In the genomic region with DNA sequence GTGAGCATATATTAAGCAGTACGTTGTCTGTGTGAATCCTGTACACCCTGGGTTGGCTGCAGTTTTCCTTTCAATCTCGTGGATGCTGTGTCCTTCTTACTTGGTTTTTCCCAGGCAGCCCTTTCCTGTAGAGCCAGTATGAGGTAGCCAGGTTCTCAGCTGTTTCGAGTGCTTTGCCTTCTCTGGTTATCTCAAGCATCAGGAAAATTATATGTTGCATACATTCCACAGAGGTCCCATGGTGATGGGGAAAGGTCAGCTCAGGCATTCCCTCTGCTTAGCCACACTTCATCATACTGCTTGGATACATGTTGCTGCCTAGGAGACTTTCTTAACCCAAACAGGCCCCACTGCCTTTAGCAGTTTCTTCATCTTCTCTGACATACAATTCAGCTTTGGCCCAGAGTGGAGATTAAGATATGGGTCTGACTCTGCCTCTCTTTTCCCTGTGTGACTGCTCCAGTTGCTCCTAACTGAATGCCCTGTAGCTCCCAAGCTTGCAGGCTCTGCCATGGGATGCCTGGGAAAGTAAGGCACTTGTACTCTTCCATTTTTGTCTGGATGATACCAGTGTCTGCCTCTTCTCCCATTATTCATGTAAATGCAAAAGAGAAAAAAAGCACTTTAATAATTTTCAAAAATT, we compare ENCODE assay signal across 11 cellular contexts. TPM values are rescaled to one million over a fixed set of nuclear protein-coding genes. Genes with fewer than 3 reads are reported as not detected.
A peak's percentile ranks its signal among the peaks of the same experiment; 100 is the strongest.
DNase-seq lines count a peak whose midpoint lies in the region; ATAC-seq and TF ChIP-seq lines count a peak whose summit lies in the region.
"Had no signal": no experiment of that assay in that cellular context is flagged by ENCODE, and none has a peak within 500 bp of the region (broad histone marks: within the 10 kb centered on the region; RNA-seq: fewer than 3 reads in every experiment).

No MANE protein-coding gene starts in this region.

- H3K27ac ChIP-seq in IMR-90 (ENCODE audit: insufficient read depth, low read length) (peak overlapping the region; percentile 69), mammary epithelial cell (ENCODE audit: insufficient read depth, low read depth, low read length) (peak overlapping the region; percentile 3), lower lobe of right lung (peak overlapping the region; percentile 8), vagina (no peak overlapping the region), MM.1S (ENCODE audit: low read length) (no peak overlapping the region)
- H3K27ac ChIP-seq: C4-2B, HL-60, spleen had no signal

- CTCF ChIA-PET in IMR-90 (lab: Yijun Ruan, JAX): interaction anchor here (0.6 to 0.9 kb wide), 2 partner anchors 67 to 448 kb away, joined by 3 read pairs; no protein-coding TSS in a partner anchor
- CTCF ChIA-PET in mammary epithelial cell (lab: Charles Lee; ENCODE audit: low non-redundant PET): no interaction called here

- TF ChIP-seq CTCF in IMR-90 (conservative IDR thresholded peaks at IDR 0.05; ENCODE audit: low read depth, low read length): no peak
- TF ChIP-seq CTCF in mammary epithelial cell (conservative IDR thresholded peaks at IDR 0.05 in 1 of 2, IDR thresholded peaks at IDR 0.05 in 1 of 2; ENCODE audit: extremely low read depth in 1 of 2, insufficient read depth in 1 of 2, low read depth in 1 of 2, low read length in 2 of 2): no peak
- TF ChIP-seq CTCF in lower lobe of right lung (IDR thresholded peaks at IDR 0.05): no peak
- no peak for TF ChIP-seq CTCF in vagina (IDR thresholded peaks at IDR 0.05)
- TF ChIP-seq CTCF in MM.1S (IDR thresholded peaks at IDR 0.05; ENCODE audit: low read length): no peak

- peak overlapping the region; percentile 19; the same call in 1 of the 2 replicates for H3K9ac ChIP-seq in IMR-90 (ENCODE audit: low read depth, low read length)
- H3K9ac ChIP-seq in mammary epithelial cell (ENCODE audit: insufficient read depth, low read length): no peak overlapping the region
- H3K9ac ChIP-seq in MM.1S (ENCODE audit: low read length): no peak overlapping the region

- H3K23ac ChIP-seq in IMR-90 (ENCODE audit: low read depth, low read length): 0 out of 2 replicates have a peak overlapping the region, but pooled peaks have one; percentile 21

- H2BK15ac ChIP-seq in IMR-90 (ENCODE audit: low read depth, low read length): no peak overlapping the region; the same call in 2 of the 3 replicates

- TF ChIP-seq POLR2A in IMR-90 (IDR thresholded peaks at IDR 0.05; ENCODE audit: low read depth, low read length) (no peak), vagina (IDR thresholded peaks at IDR 0.05) (no peak)

- BruUV-seq in IMR-90 (replicated peaks; lab: Mats Ljungman, UMichigan): no TSS peak
- BruUV-seq in mammary epithelial cell (replicated peaks; lab: Mats Ljungman, UMichigan): no TSS peak

- H3K36me3 ChIP-seq in IMR-90 (ENCODE audit: control insufficient read depth, insufficient read depth, low read length): no peaks in the 10 kb centered on the region
- no peaks in the 10 kb centered on the region for H3K36me3 ChIP-seq in mammary epithelial cell (ENCODE audit: insufficient read depth, low read length)
- H3K36me3 ChIP-seq in lower lobe of right lung: no peaks in the 10 kb centered on the region
- no peaks in the 10 kb centered on the region for H3K36me3 ChIP-seq in vagina
- no peaks in the 10 kb centered on the region for H3K36me3 ChIP-seq in MM.1S (replicated peaks; ENCODE audit: insufficient read depth, low read length)
- H3K36me3 ChIP-seq: spleen had no signal

- H4K8ac ChIP-seq in IMR-90 (ENCODE audit: low read depth in 2 of 2, low read length in 2 of 2): peak overlapping the region in 1 of 2 experiments; percentile 53; a peak in 2 of 4 replicates

- H2AK9ac ChIP-seq in IMR-90 (replicated peaks; ENCODE audit: low read depth, low read length, poor library complexity): no peak overlapping the region

- peak overlapping the region; percentile 61; the same call in 1 of the 2 replicates for H2BK20ac ChIP-seq in IMR-90 (ENCODE audit: low read depth, low read length)

- H3K4me1 ChIP-seq in IMR-90 (ENCODE audit: control insufficient read depth, insufficient read depth, low read length): peaks cover 14% of the 10 kb centered on the region
- H3K4me1 ChIP-seq in mammary epithelial cell (ENCODE audit: insufficient read depth, low read length): peaks cover 18% of the 10 kb centered on the region
- H3K4me1 ChIP-seq in lower lobe of right lung: peaks cover 27% of the 10 kb centered on the region
- peaks cover 46% of the 10 kb centered on the region for H3K4me1 ChIP-seq in vagina
- peaks cover 3% of the 10 kb centered on the region; the same call in 1 of the 2 replicates for H3K4me1 ChIP-seq in MM.1S (ENCODE audit: low read length)
- H3K4me1 ChIP-seq: spleen had no signal

- peak; percentile 85 for ATAC-seq in IMR-90 (ENCODE audit: low read depth)
- peak; percentile 87 for ATAC-seq in lower lobe of right lung

- DNase-seq in ACHN (peak; percentile 36), IMR-90 (peak; percentile 93), mammary epithelial cell (peak; percentile 38), lower lobe of right lung (no peak), vagina (ENCODE audit: extremely low spot score in 2 of 2) (no peak), NCI-H2081 (lab: John Stamatoyannopoulos, UW) (no peak), MM.1S (no peak)
- DNase-seq in activated CD4-positive, alpha-beta T cell treated with anti-CD3 and anti-CD28 coated beads, Interleukin-2, amount 50 U/mL, for 4 hours: no peak
- DNase-seq: spleen had no signal

- H3K9me1 ChIP-seq in IMR-90 (ENCODE audit: insufficient read depth, low read length): peaks cover 9% of the 10 kb centered on the region

- in situ Hi-C loops in ACHN (cut with HindIII; ENCODE audit: low pct_ligation_motif_present, low pct_unique_long_range_greater_than_20kb, low sequenced_read_pairs) (no loop called here), IMR-90 (cut with MboI; ENCODE audit: low sequenced_read_pairs) (no loop called here), mammary epithelial cell (cut with MboI; ENCODE audit: low sequenced_read_pairs in 2 of 2) (loop anchor here in 1 of 2 donors (25.0 kb wide), 1 partner anchor 241 kb away; no protein-coding TSS in a partner anchor)

- peak overlapping the region; percentile 39; the same call in 1 of the 2 replicates for H2BK120ac ChIP-seq in IMR-90 (ENCODE audit: low read depth, low read length)

- H3K9me3 ChIP-seq in IMR-90 (ENCODE audit: control insufficient read depth, insufficient read depth, low read length) (no peaks in the 10 kb centered on the region), mammary epithelial cell (replicated peaks; ENCODE audit: insufficient read depth, low read length) (no peaks in the 10 kb centered on the region), lower lobe of right lung (no peaks in the 10 kb centered on the region), vagina (no peaks in the 10 kb centered on the region), MM.1S (replicated peaks; ENCODE audit: insufficient read depth, low read length) (no peaks in the 10 kb centered on the region)
- H3K9me3 ChIP-seq: spleen had no signal

- H3K27me3 ChIP-seq in IMR-90 (ENCODE audit: control insufficient read depth, insufficient read depth, low read length) (no peaks in the 10 kb centered on the region), mammary epithelial cell (ENCODE audit: insufficient read depth, low read length) (no peaks in the 10 kb centered on the region), lower lobe of right lung (ENCODE audit: low read depth) (no peaks in the 10 kb centered on the region), vagina (no peaks in the 10 kb centered on the region), MM.1S (replicated peaks; ENCODE audit: insufficient read depth, low read length) (no peaks in the 10 kb centered on the region)
- H3K27me3 ChIP-seq: spleen had no signal

- H4K20me1 ChIP-seq in IMR-90 (ENCODE audit: insufficient read depth, low read length) (peaks cover 44% of the 10 kb centered on the region; the same call in 1 of the 2 replicates), mammary epithelial cell (ENCODE audit: insufficient read depth, low read length) (no peaks in the 10 kb centered on the region), MM.1S (ENCODE audit: insufficient read depth, low read length) (peaks cover 25% of the 10 kb centered on the region)

- 0 out of 2 replicates have a peak overlapping the region, but pooled peaks have one; percentile 16 for H4K91ac ChIP-seq in IMR-90 (ENCODE audit: insufficient read depth, low read depth, low read length)

- intact Hi-C loops in IMR-90 (cut with micrococcal nuclease) (no loop called here), mammary epithelial cell (cut with micrococcal nuclease) (no loop called here), lower lobe of right lung (cut with DNase I) (no loop called here), vagina (cut with DNase I) (no loop called here)

- H4K5ac ChIP-seq in IMR-90 (ENCODE audit: low read depth, low read length): peak overlapping the region; percentile 33; the same call in 1 of the 2 replicates

- peak; percentile 9; the same call in 1 of the 2 replicates for TF ChIP-seq RAD21 in IMR-90 (IDR thresholded peaks at IDR 0.05; ENCODE audit: low read length)

- H3K14ac ChIP-seq in IMR-90 (replicated peaks; ENCODE audit: low read depth, low read length): peak overlapping the region; percentile 40; the same call in 1 of the 2 replicates

- H3F3A ChIP-seq in MM.1S (ENCODE audit: insufficient read depth, low read length): 0 out of 2 replicates have a peak, but pooled peaks cover 1% of the 10 kb centered on the region

- 7% methylated on average over 2 of the region's 3 CpGs; no CpG with 5 or more reads in 1 of the 2 experiments for WGBS in IMR-90 (ENCODE audit: extremely low coverage in 2 of 2, insufficient read length in 1 of 2), 2 experiments
- WGBS in mammary epithelial cell (ENCODE audit: low coverage, missing lambda C conversion rate): 100% methylated on average over 3 of the region's 3 CpGs

- peaks cover 10 to 59% of the 10 kb centered on the region in 2 experiments; a peak in 3 of 4 replicates for H3K79me1 ChIP-seq in IMR-90 (ENCODE audit: low read depth in 1 of 2, low read length in 2 of 2)

- dilution Hi-C loops in IMR-90 (cut with HindIII; ENCODE audit: low sequenced_read_pairs, unreplicated experiment) (no loop called here), mammary epithelial cell (cut with HindIII; ENCODE audit: low sequenced_read_pairs) (no loop called here)

- no peak overlapping the region for H3K56ac ChIP-seq in IMR-90 (ENCODE audit: extremely low read depth, insufficient read depth, low read length)

- H2AFZ ChIP-seq in IMR-90 (replicated peaks; ENCODE audit: low read length, poor library complexity): peak overlapping the region; percentile 2
- H2AFZ ChIP-seq in mammary epithelial cell (ENCODE audit: low read depth, low read length): no peak overlapping the region
- H2AFZ ChIP-seq in MM.1S (ENCODE audit: low read length): no peak overlapping the region

- POLR2A ChIA-PET in IMR-90 (lab: Charles Lee; ENCODE audit: unreplicated experiment): no interaction called here

- H3K4me2 ChIP-seq in IMR-90 (ENCODE audit: low read depth, low read length) (peak overlapping the region; percentile 75), mammary epithelial cell (ENCODE audit: insufficient read depth, low read depth, low read length) (no peak overlapping the region), MM.1S (ENCODE audit: low read depth, low read length) (no peak overlapping the region)

- peak overlapping the region; percentile 60 for H3K4ac ChIP-seq in IMR-90 (ENCODE audit: low read depth, low read length)

- H3K79me2 ChIP-seq in mammary epithelial cell (ENCODE audit: insufficient read depth, low read length) (peaks cover 99% of the 10 kb centered on the region), MM.1S (ENCODE audit: low read length) (peaks cover 92% of the 10 kb centered on the region)

- no peaks in the 10 kb centered on the region for H3K9me2 ChIP-seq in MM.1S (replicated peaks; ENCODE audit: insufficient read depth, low read length)

- peak overlapping the region; percentile 16; the same call in 1 of the 2 replicates for H3K4me3 ChIP-seq in IMR-90 (ENCODE audit: insufficient read depth, low read depth, low read length)
- H3K4me3 ChIP-seq in mammary epithelial cell (replicated peaks in 1 of 3; ENCODE audit: insufficient read depth in 1 of 3, low read depth in 2 of 3, low read length in 3 of 3): no peak overlapping the region
- no peak overlapping the region for H3K4me3 ChIP-seq in lower lobe of right lung
- no peak overlapping the region for H3K4me3 ChIP-seq in vagina
- H3K4me3 ChIP-seq in MM.1S (ENCODE audit: low read length): no peak overlapping the region
- H3K4me3 ChIP-seq: spleen had no signal

- peak overlapping the region; percentile 79 for H2BK5ac ChIP-seq in IMR-90 (ENCODE audit: low read depth, low read length, poor library complexity, severe bottlenecking)

- H3K18ac ChIP-seq in IMR-90 (ENCODE audit: low read depth, low read length): peak overlapping the region; percentile 31

- peak overlapping the region; percentile 75; the same call in 1 of the 2 replicates for H2AK5ac ChIP-seq in IMR-90 (ENCODE audit: low read depth, low read length)

RNA-seq across cellular contexts. Expression of a gene that starts 11.3 kb away (rescaled TPM):
- total RNA-seq in IMR-90 (2012; rRNA removed) (26.5 and 44.2 TPM in 2 replicates), mammary epithelial cell (10 to 100 TPM; 39.6 to 39.8 TPM), lower lobe of right lung (32.1 TPM), vagina (50.6 TPM)
- polyA plus RNA-seq in IMR-90 (2012; rRNA removed) (17.2 and 21.1 TPM in 2 replicates), mammary epithelial cell (26.8 TPM)
- 5.6 and 5.7 TPM in 2 replicates for polyA plus RNA-seq in IMR-90 (2012; cell fraction: cytosol; rRNA removed)
- polyA plus RNA-seq in IMR-90 (2012; cell fraction: nucleus; rRNA removed; ENCODE audit: low replicate concordance): 2.7 and 9.7 TPM in 2 replicates
- 17.4 TPM for polyA minus RNA-seq in mammary epithelial cell

Comparison
In these comparisons a context has a peak if more than half of its experiments do, and no peak if none do; other contexts are left out.
1. DNase-seq: peak in ACHN (single experiment), IMR-90 (single experiment) and mammary epithelial cell (single experiment); none in lower lobe of right lung (single experiment), activated CD4-positive, alpha-beta T cell treated with anti-CD3 and anti-CD28 coated beads, Interleukin-2, amount 50 U/mL, for 4 hours (0 of 2), vagina (0 of 2), NCI-H2081 (0 of 2) and MM.1S (single experiment).
2. H3K27ac ChIP-seq: peak in IMR-90 (single experiment), mammary epithelial cell (single experiment) and lower lobe of right lung (single experiment); none in vagina (single experiment) and MM.1S (single experiment).